In the genomic region with DNA sequence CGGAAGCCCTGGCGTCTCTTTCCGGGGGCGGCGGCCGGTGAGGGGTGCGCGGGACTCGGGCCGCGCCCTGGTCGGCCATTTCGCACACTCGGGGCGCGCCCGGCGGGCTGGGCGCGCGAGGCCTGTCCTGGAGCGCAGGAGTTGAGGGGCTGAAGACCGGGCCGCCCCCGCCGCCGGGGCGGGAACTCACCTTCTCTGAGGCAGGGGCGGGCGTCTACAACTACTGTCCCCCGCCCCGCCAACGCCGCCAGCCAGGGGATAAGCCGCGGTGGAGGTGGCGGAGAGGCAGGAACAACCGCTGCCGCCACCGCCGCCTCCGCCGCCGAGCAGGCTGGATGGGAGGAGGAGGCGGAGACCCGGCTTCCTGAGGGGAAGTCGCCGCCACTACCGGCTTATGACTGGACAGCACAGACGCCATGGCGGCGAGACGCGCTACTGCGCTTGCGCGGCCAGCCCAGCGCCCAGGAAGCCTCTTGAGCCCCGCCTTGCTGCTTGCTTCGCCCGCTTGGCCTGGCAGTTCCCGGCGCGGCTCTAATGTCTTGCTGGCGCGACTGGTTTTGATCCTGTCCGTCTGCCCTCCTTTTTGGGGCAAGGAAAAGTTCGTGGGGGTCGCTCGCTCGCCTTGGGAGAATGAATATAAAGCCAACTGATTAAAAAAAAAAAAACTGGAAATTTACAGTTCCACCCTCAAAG, we compare ENCODE assay signal across 1 cellular context.
TF ChIP-seq lines count a peak whose summit lies in the region.

A gene (minus strand): TSS at position 348 of the 693 bp plus-strand sequence. CDS start 27,220 bp downstream, outside the sequence.

TF ChIP-seq in K562, 482 proteins besides CTCF, POLR2A, EP300 and RAD21 (continued from another document and continues in another):
- TF ChIP-seq NR2C2 (CRISPR knock-in tag; IDR thresholded peaks at IDR 0.05) = no peak
- peak; percentile 21 for TF ChIP-seq NR2C2 (tag; IDR thresholded peaks at IDR 0.05)
- TF ChIP-seq MEIS2 (IDR thresholded peaks at IDR 0.05; ENCODE audit: partially characterized antibody) = peak; percentile 65
- TF ChIP-seq CCNT2 (IDR thresholded peaks at IDR 0.05; ENCODE audit: borderline replicate concordance, extremely low read depth, insufficient read length, low read depth, low read length) = peak; percentile 72
- TF ChIP-seq SIN3B (IDR thresholded peaks at IDR 0.05; ENCODE audit: low read depth) = 0 out of 2 replicates have a peak, but pooled peaks have one; percentile 26
- 0 out of 2 replicates have a peak, but pooled peaks have one; percentile 30 for TF ChIP-seq STAG1 (CRISPR knock-in tag; IDR thresholded peaks at IDR 0.05; ENCODE audit: borderline replicate concordance)
- TF ChIP-seq, protein P1, sequence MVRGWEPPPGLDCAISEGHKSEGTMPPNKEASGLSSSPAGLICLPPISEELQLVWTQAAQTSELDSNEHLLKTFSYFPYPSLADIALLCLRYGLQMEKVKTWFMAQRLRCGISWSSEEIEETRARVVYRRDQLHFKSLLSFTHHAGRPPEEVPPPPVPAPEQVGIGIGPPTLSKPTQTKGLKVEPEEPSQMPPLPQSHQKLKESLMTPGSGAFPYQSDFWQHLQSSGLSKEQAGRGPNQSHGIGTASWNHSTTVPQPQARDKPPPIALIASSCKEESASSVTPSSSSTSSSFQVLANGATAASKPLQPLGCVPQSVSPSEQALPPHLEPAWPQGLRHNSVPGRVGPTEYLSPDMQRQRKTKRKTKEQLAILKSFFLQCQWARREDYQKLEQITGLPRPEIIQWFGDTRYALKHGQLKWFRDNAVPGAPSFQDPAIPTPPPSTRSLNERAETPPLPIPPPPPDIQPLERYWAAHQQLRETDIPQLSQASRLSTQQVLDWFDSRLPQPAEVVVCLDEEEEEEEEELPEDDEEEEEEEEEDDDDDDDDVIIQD (CRISPR knock-in tag; IDR thresholded peaks at IDR 0.05) = no peak
- TF ChIP-seq HNRNPUL1 (IDR thresholded peaks at IDR 0.05; ENCODE audit: low read length) = no peak
- no peak for TF ChIP-seq PHF20 (IDR thresholded peaks at IDR 0.05; ENCODE audit: partially characterized antibody)
- TF ChIP-seq, protein P2, sequence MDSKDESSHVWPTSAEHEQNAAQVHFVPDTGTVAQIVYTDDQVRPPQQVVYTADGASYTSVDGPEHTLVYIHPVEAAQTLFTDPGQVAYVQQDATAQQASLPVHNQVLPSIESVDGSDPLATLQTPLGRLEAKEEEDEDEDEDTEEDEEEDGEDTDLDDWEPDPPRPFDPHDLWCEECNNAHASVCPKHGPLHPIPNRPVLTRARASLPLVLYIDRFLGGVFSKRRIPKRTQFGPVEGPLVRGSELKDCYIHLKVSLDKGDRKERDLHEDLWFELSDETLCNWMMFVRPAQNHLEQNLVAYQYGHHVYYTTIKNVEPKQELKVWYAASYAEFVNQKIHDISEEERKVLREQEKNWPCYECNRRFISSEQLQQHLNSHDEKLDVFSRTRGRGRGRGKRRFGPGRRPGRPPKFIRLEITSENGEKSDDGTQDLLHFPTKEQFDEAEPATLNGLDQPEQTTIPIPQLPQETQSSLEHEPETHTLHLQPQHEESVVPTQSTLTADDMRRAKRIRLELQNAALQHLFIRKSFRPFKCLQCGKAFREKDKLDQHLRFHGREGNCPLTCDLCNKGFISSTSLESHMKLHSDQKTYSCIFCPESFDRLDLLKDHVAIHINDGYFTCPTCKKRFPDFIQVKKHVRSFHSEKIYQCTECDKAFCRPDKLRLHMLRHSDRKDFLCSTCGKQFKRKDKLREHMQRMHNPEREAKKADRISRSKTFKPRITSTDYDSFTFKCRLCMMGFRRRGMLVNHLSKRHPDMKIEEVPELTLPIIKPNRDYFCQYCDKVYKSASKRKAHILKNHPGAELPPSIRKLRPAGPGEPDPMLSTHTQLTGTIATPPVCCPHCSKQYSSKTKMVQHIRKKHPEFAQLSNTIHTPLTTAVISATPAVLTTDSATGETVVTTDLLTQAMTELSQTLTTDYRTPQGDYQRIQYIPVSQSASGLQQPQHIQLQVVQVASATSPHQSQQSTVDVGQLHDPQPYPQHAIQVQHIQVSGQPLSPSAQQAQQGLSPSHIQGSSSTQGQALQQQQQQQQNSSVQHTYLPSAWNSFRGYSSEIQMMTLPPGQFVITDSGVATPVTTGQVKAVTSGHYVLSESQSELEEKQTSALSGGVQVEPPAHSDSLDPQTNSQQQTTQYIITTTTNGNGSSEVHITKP (IDR thresholded peaks at IDR 0.05; ENCODE audit: partially characterized antibody) = no peak
- TF ChIP-seq, protein P3, sequence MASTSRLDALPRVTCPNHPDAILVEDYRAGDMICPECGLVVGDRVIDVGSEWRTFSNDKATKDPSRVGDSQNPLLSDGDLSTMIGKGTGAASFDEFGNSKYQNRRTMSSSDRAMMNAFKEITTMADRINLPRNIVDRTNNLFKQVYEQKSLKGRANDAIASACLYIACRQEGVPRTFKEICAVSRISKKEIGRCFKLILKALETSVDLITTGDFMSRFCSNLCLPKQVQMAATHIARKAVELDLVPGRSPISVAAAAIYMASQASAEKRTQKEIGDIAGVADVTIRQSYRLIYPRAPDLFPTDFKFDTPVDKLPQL (IDR thresholded peaks at IDR 0.05; ENCODE audit: extremely low read depth, insufficient read length) = peak; percentile 17
- no peak for TF ChIP-seq RNF2 (IDR thresholded peaks at IDR 0.05)
- no peak for TF ChIP-seq ZNF561 (CRISPR knock-in tag; conservative IDR thresholded peaks at IDR 0.05)
- no peak; the same call in 1 of the 2 replicates for TF ChIP-seq LCOR (CRISPR knock-in tag; IDR thresholded peaks at IDR 0.05)
- no peak for TF ChIP-seq ARID2 (IDR thresholded peaks at IDR 0.05)
- TF ChIP-seq, protein P4, sequence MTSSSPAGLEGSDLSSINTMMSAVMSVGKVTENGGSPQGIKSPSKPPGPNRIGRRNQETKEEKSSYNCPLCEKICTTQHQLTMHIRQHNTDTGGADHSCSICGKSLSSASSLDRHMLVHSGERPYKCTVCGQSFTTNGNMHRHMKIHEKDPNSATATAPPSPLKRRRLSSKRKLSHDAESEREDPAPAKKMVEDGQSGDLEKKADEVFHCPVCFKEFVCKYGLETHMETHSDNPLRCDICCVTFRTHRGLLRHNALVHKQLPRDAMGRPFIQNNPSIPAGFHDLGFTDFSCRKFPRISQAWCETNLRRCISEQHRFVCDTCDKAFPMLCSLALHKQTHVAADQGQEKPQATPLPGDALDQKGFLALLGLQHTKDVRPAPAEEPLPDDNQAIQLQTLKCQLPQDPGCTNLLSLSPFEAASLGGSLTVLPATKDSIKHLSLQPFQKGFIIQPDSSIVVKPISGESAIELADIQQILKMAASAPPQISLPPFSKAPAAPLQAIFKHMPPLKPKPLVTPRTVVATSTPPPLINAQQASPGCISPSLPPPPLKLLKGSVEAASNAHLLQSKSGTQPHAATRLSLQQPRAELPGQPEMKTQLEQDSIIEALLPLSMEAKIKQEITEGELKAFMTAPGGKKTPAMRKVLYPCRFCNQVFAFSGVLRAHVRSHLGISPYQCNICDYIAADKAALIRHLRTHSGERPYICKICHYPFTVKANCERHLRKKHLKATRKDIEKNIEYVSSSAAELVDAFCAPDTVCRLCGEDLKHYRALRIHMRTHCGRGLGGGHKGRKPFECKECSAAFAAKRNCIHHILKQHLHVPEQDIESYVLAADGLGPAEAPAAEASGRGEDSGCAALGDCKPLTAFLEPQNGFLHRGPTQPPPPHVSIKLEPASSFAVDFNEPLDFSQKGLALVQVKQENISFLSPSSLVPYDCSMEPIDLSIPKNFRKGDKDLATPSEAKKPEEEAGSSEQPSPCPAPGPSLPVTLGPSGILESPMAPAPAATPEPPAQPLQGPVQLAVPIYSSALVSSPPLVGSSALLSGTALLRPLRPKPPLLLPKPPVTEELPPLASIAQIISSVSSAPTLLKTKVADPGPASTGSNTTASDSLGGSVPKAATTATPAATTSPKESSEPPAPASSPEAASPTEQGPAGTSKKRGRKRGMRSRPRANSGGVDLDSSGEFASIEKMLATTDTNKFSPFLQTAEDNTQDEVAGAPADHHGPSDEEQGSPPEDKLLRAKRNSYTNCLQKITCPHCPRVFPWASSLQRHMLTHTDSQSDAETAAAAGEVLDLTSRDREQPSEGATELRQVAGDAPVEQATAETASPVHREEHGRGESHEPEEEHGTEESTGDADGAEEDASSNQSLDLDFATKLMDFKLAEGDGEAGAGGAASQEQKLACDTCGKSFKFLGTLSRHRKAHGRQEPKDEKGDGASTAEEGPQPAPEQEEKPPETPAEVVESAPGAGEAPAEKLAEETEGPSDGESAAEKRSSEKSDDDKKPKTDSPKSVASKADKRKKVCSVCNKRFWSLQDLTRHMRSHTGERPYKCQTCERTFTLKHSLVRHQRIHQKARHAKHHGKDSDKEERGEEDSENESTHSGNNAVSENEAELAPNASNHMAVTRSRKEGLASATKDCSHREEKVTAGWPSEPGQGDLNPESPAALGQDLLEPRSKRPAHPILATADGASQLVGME (CRISPR knock-in tag; IDR thresholded peaks at IDR 0.05) = 0 out of 2 replicates have a peak, but pooled peaks have one; percentile 47
- peak; percentile 40 for TF ChIP-seq JUND (IDR thresholded peaks at IDR 0.05; ENCODE audit: borderline replicate concordance, low read depth, low read length)
- no peak; the same call in 2 of the 3 replicates for TF ChIP-seq JUND (tag; IDR thresholded peaks at IDR 0.05; ENCODE audit: borderline replicate concordance, low read depth, low read length)
- no peak for TF ChIP-seq WHSC1 (IDR thresholded peaks at IDR 0.05; ENCODE audit: low read length)
- TF ChIP-seq, protein P5, sequence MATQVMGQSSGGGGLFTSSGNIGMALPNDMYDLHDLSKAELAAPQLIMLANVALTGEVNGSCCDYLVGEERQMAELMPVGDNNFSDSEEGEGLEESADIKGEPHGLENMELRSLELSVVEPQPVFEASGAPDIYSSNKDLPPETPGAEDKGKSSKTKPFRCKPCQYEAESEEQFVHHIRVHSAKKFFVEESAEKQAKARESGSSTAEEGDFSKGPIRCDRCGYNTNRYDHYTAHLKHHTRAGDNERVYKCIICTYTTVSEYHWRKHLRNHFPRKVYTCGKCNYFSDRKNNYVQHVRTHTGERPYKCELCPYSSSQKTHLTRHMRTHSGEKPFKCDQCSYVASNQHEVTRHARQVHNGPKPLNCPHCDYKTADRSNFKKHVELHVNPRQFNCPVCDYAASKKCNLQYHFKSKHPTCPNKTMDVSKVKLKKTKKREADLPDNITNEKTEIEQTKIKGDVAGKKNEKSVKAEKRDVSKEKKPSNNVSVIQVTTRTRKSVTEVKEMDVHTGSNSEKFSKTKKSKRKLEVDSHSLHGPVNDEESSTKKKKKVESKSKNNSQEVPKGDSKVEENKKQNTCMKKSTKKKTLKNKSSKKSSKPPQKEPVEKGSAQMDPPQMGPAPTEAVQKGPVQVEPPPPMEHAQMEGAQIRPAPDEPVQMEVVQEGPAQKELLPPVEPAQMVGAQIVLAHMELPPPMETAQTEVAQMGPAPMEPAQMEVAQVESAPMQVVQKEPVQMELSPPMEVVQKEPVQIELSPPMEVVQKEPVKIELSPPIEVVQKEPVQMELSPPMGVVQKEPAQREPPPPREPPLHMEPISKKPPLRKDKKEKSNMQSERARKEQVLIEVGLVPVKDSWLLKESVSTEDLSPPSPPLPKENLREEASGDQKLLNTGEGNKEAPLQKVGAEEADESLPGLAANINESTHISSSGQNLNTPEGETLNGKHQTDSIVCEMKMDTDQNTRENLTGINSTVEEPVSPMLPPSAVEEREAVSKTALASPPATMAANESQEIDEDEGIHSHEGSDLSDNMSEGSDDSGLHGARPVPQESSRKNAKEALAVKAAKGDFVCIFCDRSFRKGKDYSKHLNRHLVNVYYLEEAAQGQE (CRISPR knock-in tag; IDR thresholded peaks at IDR 0.05; ENCODE audit: low read depth) = peak; percentile 70; the same call in 1 of the 2 replicates
- peak; percentile 55 for TF ChIP-seq FUS (optimal IDR thresholded peaks at IDR 0.05; ENCODE audit: low read depth, low read length)
- no peak for TF ChIP-seq DIDO1 (tag; IDR thresholded peaks at IDR 0.05; ENCODE audit: low read depth)
- TF ChIP-seq, protein P6, sequence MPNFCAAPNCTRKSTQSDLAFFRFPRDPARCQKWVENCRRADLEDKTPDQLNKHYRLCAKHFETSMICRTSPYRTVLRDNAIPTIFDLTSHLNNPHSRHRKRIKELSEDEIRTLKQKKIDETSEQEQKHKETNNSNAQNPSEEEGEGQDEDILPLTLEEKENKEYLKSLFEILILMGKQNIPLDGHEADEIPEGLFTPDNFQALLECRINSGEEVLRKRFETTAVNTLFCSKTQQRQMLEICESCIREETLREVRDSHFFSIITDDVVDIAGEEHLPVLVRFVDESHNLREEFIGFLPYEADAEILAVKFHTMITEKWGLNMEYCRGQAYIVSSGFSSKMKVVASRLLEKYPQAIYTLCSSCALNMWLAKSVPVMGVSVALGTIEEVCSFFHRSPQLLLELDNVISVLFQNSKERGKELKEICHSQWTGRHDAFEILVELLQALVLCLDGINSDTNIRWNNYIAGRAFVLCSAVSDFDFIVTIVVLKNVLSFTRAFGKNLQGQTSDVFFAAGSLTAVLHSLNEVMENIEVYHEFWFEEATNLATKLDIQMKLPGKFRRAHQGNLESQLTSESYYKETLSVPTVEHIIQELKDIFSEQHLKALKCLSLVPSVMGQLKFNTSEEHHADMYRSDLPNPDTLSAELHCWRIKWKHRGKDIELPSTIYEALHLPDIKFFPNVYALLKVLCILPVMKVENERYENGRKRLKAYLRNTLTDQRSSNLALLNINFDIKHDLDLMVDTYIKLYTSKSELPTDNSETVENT (CRISPR knock-in tag; IDR thresholded peaks at IDR 0.05) = peak; percentile 91
- TF ChIP-seq, protein P7, sequence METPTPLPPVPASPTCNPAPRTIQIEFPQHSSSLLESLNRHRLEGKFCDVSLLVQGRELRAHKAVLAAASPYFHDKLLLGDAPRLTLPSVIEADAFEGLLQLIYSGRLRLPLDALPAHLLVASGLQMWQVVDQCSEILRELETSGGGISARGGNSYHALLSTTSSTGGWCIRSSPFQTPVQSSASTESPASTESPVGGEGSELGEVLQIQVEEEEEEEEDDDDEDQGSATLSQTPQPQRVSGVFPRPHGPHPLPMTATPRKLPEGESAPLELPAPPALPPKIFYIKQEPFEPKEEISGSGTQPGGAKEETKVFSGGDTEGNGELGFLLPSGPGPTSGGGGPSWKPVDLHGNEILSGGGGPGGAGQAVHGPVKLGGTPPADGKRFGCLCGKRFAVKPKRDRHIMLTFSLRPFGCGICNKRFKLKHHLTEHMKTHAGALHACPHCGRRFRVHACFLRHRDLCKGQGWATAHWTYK (CRISPR knock-in tag; IDR thresholded peaks at IDR 0.05) = peak; percentile 85
- peak in 1 of 2 experiments; percentile 66; a peak in 2 of 4 replicates for TF ChIP-seq TEAD1 (CRISPR knock-in tag; IDR thresholded peaks at IDR 0.05)
- peak; percentile 78 for TF ChIP-seq POLR2AphosphoS5 (IDR thresholded peaks at IDR 0.05; ENCODE audit: control insufficient read depth, insufficient read depth, low read depth, low read length)
- 0 out of 2 replicates have a peak, but pooled peaks have one; percentile 34 for TF ChIP-seq NBN (IDR thresholded peaks at IDR 0.05; ENCODE audit: low read depth)
- TF ChIP-seq ZNF668 (CRISPR knock-in tag; IDR thresholded peaks at IDR 0.05) = no peak
- 0 out of 2 replicates have a peak, but pooled peaks have one; percentile 50 for TF ChIP-seq KLF1 (tag; IDR thresholded peaks at IDR 0.05)
- no peak for TF ChIP-seq FOS (IDR thresholded peaks at IDR 0.05; ENCODE audit: extremely low read depth, insufficient read length)
- TF ChIP-seq, protein P8, sequence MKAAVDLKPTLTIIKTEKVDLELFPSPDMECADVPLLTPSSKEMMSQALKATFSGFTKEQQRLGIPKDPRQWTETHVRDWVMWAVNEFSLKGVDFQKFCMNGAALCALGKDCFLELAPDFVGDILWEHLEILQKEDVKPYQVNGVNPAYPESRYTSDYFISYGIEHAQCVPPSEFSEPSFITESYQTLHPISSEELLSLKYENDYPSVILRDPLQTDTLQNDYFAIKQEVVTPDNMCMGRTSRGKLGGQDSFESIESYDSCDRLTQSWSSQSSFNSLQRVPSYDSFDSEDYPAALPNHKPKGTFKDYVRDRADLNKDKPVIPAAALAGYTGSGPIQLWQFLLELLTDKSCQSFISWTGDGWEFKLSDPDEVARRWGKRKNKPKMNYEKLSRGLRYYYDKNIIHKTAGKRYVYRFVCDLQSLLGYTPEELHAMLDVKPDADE (conservative IDR thresholded peaks at IDR 0.05; ENCODE audit: control insufficient read depth, low read depth, low read length) = peak; percentile 36; the same call in 1 of the 2 replicates
